ENCODE assay signal across 9 cellular contexts in genomic region chr11:111926505-111927391, GRCh38. TPM values are rescaled to one million over a fixed set of nuclear protein-coding genes. Genes with fewer than 3 reads are reported as not detected.
DNase-seq lines count a peak whose midpoint lies in the region; ATAC-seq and TF ChIP-seq lines count a peak whose summit lies in the region.
"Had no signal": no experiment of that assay in that cellular context is flagged by ENCODE, and none has a peak within 500 bp of the region (broad histone marks: within the 10 kb centered on the region; RNA-seq: fewer than 3 reads in every experiment).

No MANE protein-coding gene starts in this region.

- H3K36me3 ChIP-seq in spleen = no peaks in the 10 kb centered on the region

- POLR2A ChIA-PET in activated B cell treated with CpG ODN at 0.5 μM for 24 hours (lab: Charles Lee) = interaction anchor here (0.5 to 2.1 kb wide), 24 partner anchors 9 to 1497 kb away, joined by 3 to 20 read pairs (median 5); partner anchors contain the start of genes ALG9, CFAP68, DLAT and PIH1D2

- H3K27me3 ChIP-seq in spleen (replicated peaks in 1 of 7) = no peaks in the 10 kb centered on the region

- H3K4me3 Mint-ChIP-seq in activated B cell treated with CpG ODN at 0.5 μM for 24 hours = peak overlapping the region; percentile 87

- peak; percentile 87 for DNase-seq in AG09309 (ENCODE audit: low read depth)
- DNase-seq in NCI-H226 = peak; percentile 89
- peak; percentile 98 for DNase-seq in activated B cell treated with CpG ODN at 0.5 μM for 24 hours
- DNase-seq in central memory CD4-positive, alpha-beta T cell = peak; percentile 96
- peak; percentile 92 for DNase-seq in inferior parietal cortex (ENCODE audit: extremely low spot score)
- peak; percentile 99 for DNase-seq in spleen

- peak overlapping the region; percentile 71 to 90 (median 80) for H3K27ac ChIP-seq in spleen

- peak overlapping the region; percentile 90 for H3K27ac Mint-ChIP-seq in activated B cell treated with CpG ODN at 0.5 μM for 24 hours

- ATAC-seq in GM19023 (IDR thresholded peaks at IDR 0.05; ENCODE audit: unreplicated experiment) = peak; percentile 92
- ATAC-seq in HG03196 (IDR thresholded peaks at IDR 0.05; ENCODE audit: unreplicated experiment) = peak; percentile 93
- peak; percentile 90 for ATAC-seq in activated B cell treated with CpG ODN at 0.5 μM for 24 hours (ENCODE audit: low read depth)

- TF ChIP-seq POLR2A in spleen (IDR thresholded peaks at IDR 0.05) = no peak

- peaks cover 17% of the 10 kb centered on the region for H3K4me1 Mint-ChIP-seq in activated B cell treated with CpG ODN at 0.5 μM for 24 hours

- TF ChIP-seq CTCF in AG09309 (IDR thresholded peaks at IDR 0.05; ENCODE audit: control insufficient read depth, insufficient read depth, low read depth, low read length, missing control alignments) (peak; percentile 7), activated B cell treated with CpG ODN at 0.5 μM for 24 hours (IDR thresholded peaks at IDR 0.05) (no peak), spleen (IDR thresholded peaks at IDR 0.05 in 8 of 11, conservative IDR thresholded peaks at IDR 0.05 in 3 of 11) (peak in 3 of 11 experiments; percentile 9 to 47 (median 39))

- no peaks in the 10 kb centered on the region for H3K9me3 Mint-ChIP-seq in activated B cell treated with CpG ODN at 0.5 μM for 24 hours

- H3K27me3 Mint-ChIP-seq in activated B cell treated with CpG ODN at 0.5 μM for 24 hours = no peaks in the 10 kb centered on the region

- H3K36me3 Mint-ChIP-seq in activated B cell treated with CpG ODN at 0.5 μM for 24 hours (ENCODE audit: low read depth) = no peaks in the 10 kb centered on the region

- 1% methylated on average over 34 to 47 of the region's 47 CpGs for WGBS in spleen, 5 donors

- CTCF ChIA-PET in activated B cell treated with CpG ODN at 0.5 μM for 24 hours (lab: Charles Lee) = interaction anchor here (0.6 to 1.6 kb wide), 10 partner anchors 11 to 1904 kb away, joined by 3 to 12 read pairs (median 4); partner anchors contain the start of genes DIXDC1, SDHD and TIMM8B

- no peaks in the 10 kb centered on the region for H3K9me3 ChIP-seq in spleen

- peaks cover 5 to 35% (median 16%) of the 10 kb centered on the region in 6 donors for H3K4me1 ChIP-seq in spleen

- H3K4me3 ChIP-seq in AG09309 (ENCODE audit: control insufficient read depth, low read depth, low read length) (peak overlapping the region; percentile 51), spleen (peak overlapping the region; percentile 28 to 74 (median 44))

- intact Hi-C loops in activated B cell treated with CpG ODN at 0.5 μM for 24 hours (cut with micrococcal nuclease) (loop anchor here (1.0 to 10.0 kb wide), 13 partner anchors 10 to 1388 kb away; partner anchors contain the start of genes ALG9, CFAP68, DLAT and FDXACB1), spleen (cut with DNase I; ENCODE audit: low total_unique reads) (loop anchor here (2.0 kb wide), 1 partner anchor 48 kb away; the partner anchor contains the start of genes CFAP68 and FDXACB1)

RNA-seq across cellular contexts. Expression of gene C11orf52, which starts 8.0 kb away (rescaled TPM):
- total RNA-seq in activated B cell treated with CpG ODN at 0.5 μM for 24 hours (not detected in 2 replicates), spleen (1 to 10 TPM in 2 of 7 donors, under 1 TPM in 3, not detected in 2; 0.32 to 1.5 (median 0.44) TPM)
- under 1 TPM; 0.52 to 0.86 (median 0.74) TPM for polyA plus RNA-seq in spleen
- total RNA-seq: T-helper 1 cell treated with Interleukin-12 subunit alpha and Interleukin-12 subunit beta and Interleukin-4 antibody, amounts not matched to agents 30 ng/mL and 1 ng/mL, for 36 hours had no signal

RNA-seq across cellular contexts. Expression of gene DIXDC1, which starts 10.4 kb away (rescaled TPM):
- total RNA-seq in activated B cell treated with CpG ODN at 0.5 μM for 24 hours (0.20 and 1.0 TPM in 2 replicates), spleen (10 to 100 TPM in 2 of 7 donors, 1 to 10 TPM in 5; 1.7 to 14.4 (median 7.5) TPM)
- 1 to 10 TPM in 1 of 3 donors, under 1 TPM in 2; 0.78 to 1.2 (median 0.89) TPM for polyA plus RNA-seq in spleen

RNA-seq across cellular contexts. Expression of gene HSPB2, which starts 14.2 kb away (rescaled TPM):
- total RNA-seq in activated B cell treated with CpG ODN at 0.5 μM for 24 hours (not detected in 2 replicates), spleen (1 to 10 TPM in 3 of 7 donors, under 1 TPM in 2, not detected in 2; 0.60 to 1.9 (median 1.4) TPM)
- polyA plus RNA-seq in spleen = 1 to 10 TPM; 2.8 to 6.0 (median 3.4) TPM
- total RNA-seq: T-helper 1 cell treated with Interleukin-12 subunit alpha and Interleukin-12 subunit beta and Interleukin-4 antibody, amounts not matched to agents 30 ng/mL and 1 ng/mL, for 36 hours had no signal

RNA-seq across cellular contexts. Expression of gene CRYAB, which starts 15.2 kb away (rescaled TPM):
- total RNA-seq in activated B cell treated with CpG ODN at 0.5 μM for 24 hours = not detected in 2 replicates
- 10 to 100 TPM; 11.2 to 78.7 (median 51.2) TPM for total RNA-seq in spleen
- 10 to 100 TPM; 26.1 to 63.3 (median 58.5) TPM for polyA plus RNA-seq in spleen

RNA-seq across cellular contexts. Expression of gene CFAP68, which starts 47.4 kb away (rescaled TPM):
- 11.6 and 13.7 TPM in 2 replicates for total RNA-seq in activated B cell treated with CpG ODN at 0.5 μM for 24 hours
- 10 to 100 TPM in 6 of 7 donors, 1 to 10 TPM in 1; 9.4 to 15.3 (median 12.4) TPM for total RNA-seq in spleen
- polyA plus RNA-seq in spleen = 10 to 100 TPM; 18.5 to 37.1 (median 29.4) TPM

Comparison
In these comparisons a context has a peak if more than half of its experiments do, and no peak if none do; other contexts are left out.
1. Peak in every context shown above with its lines: DNase-seq, ATAC-seq, H3K4me3 ChIP-seq and H3K27ac ChIP-seq.